Comparison of ENCODE assay signal across 21 cellular contexts in genomic region chr4:174999407-174999806, GRCh38.
DNase-seq lines count a peak whose midpoint lies in the region; ATAC-seq, FAIRE-seq and TF ChIP-seq lines count a peak whose summit lies in the region.
"Had no signal": no experiment of that assay in that cellular context is flagged by ENCODE, and none has a peak within 500 bp of the region (broad histone marks: within the 10 kb centered on the region; RNA-seq: fewer than 3 reads in every experiment).

No MANE protein-coding gene starts in this region.

- no peak for ATAC-seq in T-cell (replicated peaks in 1 of 4)
- ATAC-seq: gastroesophageal sphincter; natural killer cell; stimulated activated naive CD8-positive, alpha-beta T cell treated with anti-CD3 and anti-CD28 coated beads, Interleukin-15, amount 100 ng/mL, for 72 hours; upper lobe of right lung had no signal

- CTCF ChIA-PET in T-cell (lab: Charles Lee): no interaction called here

- H3K9me3 Mint-ChIP-seq in T-cell: peaks cover 7 to 13% (median 12%) of the 10 kb centered on the region in 3 donors

- DNase-seq in AML-193 (lab: John Stamatoyannopoulos, UW) (peak; percentile 27 to 33), HTR-8/SVneo (ENCODE audit: insufficient read length, low spot score) (no peak), SW480 (ENCODE audit: low spot score) (peak; percentile 4), glomerular visceral epithelial cell (ENCODE audit: extremely low spot score) (peak; percentile 44), NCI-H2227 treated with DMSO at 0.1 percent for 48 hours (lab: John Stamatoyannopoulos, UW) (no peak), GM10266 (ENCODE audit: extremely low spot score) (no peak), T-cell (no peak)
- no peak for DNase-seq in stimulated activated CD4-positive, alpha-beta T cell treated with anti-CD3 and anti-CD28 coated beads, Interleukin-4, amount 100 ng/mL, for 24 hours
- DNase-seq: activated CD4-positive, CD25-positive, alpha-beta regulatory T cell; amniotic stem cell; GDM1; natural killer cell; NCI-H1048; NCI-H69; stimulated activated naive CD8-positive, alpha-beta T cell treated with anti-CD3 and anti-CD28 coated beads, Interleukin-15, amount 100 ng/mL, for 72 hours; T-helper 1 cell; upper lobe of right lung had no signal

- TF ChIP-seq CTCF in GM10266 (IDR thresholded peaks at IDR 0.05; ENCODE audit: control insufficient read depth, insufficient read depth, low read depth, missing control alignments): no peak

- H3K27ac Mint-ChIP-seq in T-cell: no peak overlapping the region
- H3K27ac Mint-ChIP-seq: activated T-helper 2 cell treated with anti-CD3 and anti-CD28 coated beads, Interferon-gamma antibody, Interleukin-2, Interleukin-4, amounts not matched to agents 10 μg/mL and 5 μg/mL and 100 μg/mL, durations not matched to agents 14 hours and 24 hours and 36 hours; natural killer cell; progenitor cell of endocrine pancreas; stimulated activated naive CD8-positive, alpha-beta T cell treated with anti-CD3 and anti-CD28 coated beads, Interleukin-15, amount 100 ng/mL, for 72 hours had no signal

- H3K4me3 Mint-ChIP-seq in T-cell: no peak overlapping the region
- H3K4me3 Mint-ChIP-seq: natural killer cell; stimulated activated naive CD8-positive, alpha-beta T cell treated with anti-CD3 and anti-CD28 coated beads, Interleukin-15, amount 100 ng/mL, for 72 hours had no signal

- POLR2A ChIA-PET in T-cell (lab: Charles Lee): no interaction called here

- FAIRE-seq in HTR-8/SVneo (lab: Jason Lieb, UNC): peak; percentile 72
- FAIRE-seq: colon had no signal

- no peaks in the 10 kb centered on the region for H3K36me3 Mint-ChIP-seq in T-cell

- no peaks in the 10 kb centered on the region for H3K4me1 Mint-ChIP-seq in T-cell
- H3K4me1 Mint-ChIP-seq: natural killer cell; stimulated activated naive CD8-positive, alpha-beta T cell treated with anti-CD3 and anti-CD28 coated beads, Interleukin-15, amount 100 ng/mL, for 72 hours had no signal

- no peaks in the 10 kb centered on the region for H3K27me3 Mint-ChIP-seq in T-cell
- H3K27me3 Mint-ChIP-seq: progenitor cell of endocrine pancreas; stimulated activated naive CD8-positive, alpha-beta T cell treated with anti-CD3 and anti-CD28 coated beads, Interleukin-15, amount 100 ng/mL, for 72 hours had no signal

Comparison
In these comparisons a context has a peak if more than half of its experiments do, and no peak if none do; other contexts are left out.
1. DNase-seq: peak in AML-193 (2 of 2), SW480 (single experiment) and glomerular visceral epithelial cell (single experiment); none in HTR-8/SVneo (single experiment), NCI-H2227 treated with DMSO at 0.1 percent for 48 hours (single experiment), stimulated activated CD4-positive, alpha-beta T cell treated with anti-CD3 and anti-CD28 coated beads, Interleukin-4, amount 100 ng/mL, for 24 hours (single experiment), GM10266 (single experiment) and T-cell (0 of 34).